Comparison of ENCODE assay signal across 25 cellular contexts in the genomic region with DNA sequence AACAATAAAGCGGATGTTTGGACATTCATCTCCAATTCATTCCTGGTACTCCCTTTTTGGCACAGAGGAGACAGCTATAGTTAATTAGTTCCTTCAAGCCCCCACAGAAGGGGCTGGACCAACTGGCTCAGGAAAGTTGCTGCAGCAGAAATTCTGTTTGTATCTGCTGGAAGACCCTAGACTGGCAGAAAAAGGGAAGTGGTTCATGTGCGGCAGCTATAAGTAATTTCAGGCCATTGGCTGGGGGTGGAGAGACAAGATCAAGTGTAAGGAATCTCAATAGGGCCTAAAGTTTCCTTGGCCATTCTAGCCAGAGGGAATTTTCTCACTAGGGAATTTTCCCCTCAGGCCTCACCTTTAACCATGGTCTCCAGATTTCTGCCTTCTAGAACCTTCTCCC.
"Had no signal": no experiment of that assay in that cellular context is flagged by ENCODE, and none has a peak within 500 bp of the region (broad histone marks: within the 10 kb centered on the region; RNA-seq: fewer than 3 reads in every experiment).

No MANE protein-coding gene starts in this region.

- H3K36me3 ChIP-seq: gastroesophageal sphincter, neutrophil, ovary, right atrium auricular region, thoracic aorta, vagina, WERI-Rb-1 had no signal

- H3K27me3 ChIP-seq: body of pancreas, gastroesophageal sphincter, neutrophil, ovary, right atrium auricular region, vagina had no signal

- H3K27ac Mint-ChIP-seq: activated CD8-positive, alpha-beta T cell treated with anti-CD3 and anti-CD28 coated beads, Interleukin-2, amount 10 ng/mL, durations not matched to agents 7 days and 5 days; activated T-helper 1 cell treated with anti-CD3 and anti-CD28 coated beads, Interleukin-12 subunit alpha, Interleukin-12 subunit beta, Interleukin-2, Interleukin-4 antibody, amounts not matched to agents 30 ng/mL and 10 ng/mL and 1 ng/mL, durations not matched to agents 14 hours and 24 hours and 36 hours; memory B cell; natural killer cell treated with Interleukin-12 subunit alpha and Interleukin-12 subunit beta and Interleukin-15 and Interleukin-18, amount 100 ng/mL, for 72 hours; type B pancreatic cell had no signal

- H3K4me3 Mint-ChIP-seq: activated CD8-positive, alpha-beta T cell treated with anti-CD3 and anti-CD28 coated beads, Interleukin-2, amount 10 ng/mL, durations not matched to agents 7 days and 5 days; activated T-helper 1 cell treated with anti-CD3 and anti-CD28 coated beads, Interleukin-12 subunit alpha, Interleukin-12 subunit beta, Interleukin-2, Interleukin-4 antibody, amounts not matched to agents 30 ng/mL and 10 ng/mL and 1 ng/mL, durations not matched to agents 14 hours and 24 hours and 36 hours; memory B cell; natural killer cell treated with Interleukin-12 subunit alpha and Interleukin-12 subunit beta and Interleukin-15 and Interleukin-18, amount 100 ng/mL, for 72 hours; type B pancreatic cell had no signal

- H3K27ac ChIP-seq: body of pancreas, epithelial cell of prostate, gastroesophageal sphincter, neutrophil, ovary, psoas muscle, right atrium auricular region, thoracic aorta, vagina, WERI-Rb-1 had no signal

- H3K9me3 ChIP-seq: gastroesophageal sphincter, ovary, psoas muscle, right atrium auricular region, thoracic aorta, vagina had no signal

- ATAC-seq: activated CD8-positive, alpha-beta T cell treated with anti-CD3 and anti-CD28 coated beads, Interleukin-2, amount 10 ng/mL, durations not matched to agents 7 days and 5 days; body of pancreas; gastroesophageal sphincter; left cardiac atrium; natural killer cell treated with Interleukin-12 subunit alpha and Interleukin-12 subunit beta and Interleukin-15 and Interleukin-18, amount 100 ng/mL, for 72 hours; psoas muscle had no signal

- H3K9me3 Mint-ChIP-seq: activated T-helper 1 cell treated with anti-CD3 and anti-CD28 coated beads, Interleukin-12 subunit alpha, Interleukin-12 subunit beta, Interleukin-2, Interleukin-4 antibody, amounts not matched to agents 30 ng/mL and 10 ng/mL and 1 ng/mL, durations not matched to agents 14 hours and 24 hours and 36 hours; natural killer cell treated with Interleukin-12 subunit alpha and Interleukin-12 subunit beta and Interleukin-15 and Interleukin-18, amount 100 ng/mL, for 72 hours had no signal

- H3K36me3 Mint-ChIP-seq: memory B cell; natural killer cell treated with Interleukin-12 subunit alpha and Interleukin-12 subunit beta and Interleukin-15 and Interleukin-18, amount 100 ng/mL, for 72 hours; type B pancreatic cell had no signal

- H3K4me1 Mint-ChIP-seq: memory B cell had no signal

- H3K4me1 ChIP-seq: body of pancreas, gastroesophageal sphincter, psoas muscle, right atrium auricular region, vagina had no signal

- DNase-seq: activated CD4-positive, alpha-beta T cell treated with anti-CD3 and anti-CD28 coated beads, Interleukin-2, amount 50 U/mL, for 1 hour; activated CD4-positive, CD25-positive, alpha-beta regulatory T cell treated with anti-CD3 and anti-CD28 coated beads, Interleukin-2, amount 50 U/mL, for 72 hours; activated CD8-positive, alpha-beta T cell treated with anti-CD3 and anti-CD28 coated beads, Interleukin-2, amount 10 ng/mL, durations not matched to agents 7 days and 5 days; activated gamma-delta T cell; activated naive CD4-positive, alpha-beta T cell treated with anti-CD3 and anti-CD28 coated beads, Interleukin-2, amount 50 U/mL, for 16 hours; anterior cingulate cortex; body of pancreas; head of caudate nucleus; islet precursor cell; left cardiac atrium; ovary; psoas muscle; stimulated activated CD4-positive, alpha-beta T cell treated with anti-CD3 and anti-CD28 coated beads, Interleukin-4, amount 100 ng/mL, for 24 hours; stimulated activated naive CD4-positive, alpha-beta T cell treated with Interleukin-2 at 50 U/mL for 16 hours; WERI-Rb-1 had no signal

- H3K4me3 ChIP-seq: body of pancreas, gastroesophageal sphincter, ovary, psoas muscle, right atrium auricular region, thoracic aorta, vagina had no signal
